Comparison of ENCODE assay signal across 21 cellular contexts in genomic region chr4:79466621-79467020, GRCh38. TPM values are rescaled to one million over a fixed set of nuclear protein-coding genes. Genes with fewer than 3 reads are reported as not detected.
"Had no signal": no experiment of that assay in that cellular context is flagged by ENCODE, and none has a peak within 500 bp of the region (broad histone marks: within the 10 kb centered on the region; RNA-seq: fewer than 3 reads in every experiment).

No MANE protein-coding gene starts in this region.

- H3K27ac Mint-ChIP-seq: activated CD4-positive, alpha-beta memory T cell treated with anti-CD3 and anti-CD28 coated beads, Interleukin-2, amount 10 ng/mL, durations not matched to agents 7 days and 5 days; activated CD8-positive, alpha-beta memory T cell treated with anti-CD3 and anti-CD28 coated beads, Interleukin-2, amount 10 ng/mL, durations not matched to agents 7 days and 5 days; activated naive CD8-positive, alpha-beta T cell treated with anti-CD3 and anti-CD28 coated beads, Interleukin-2, amount 10 ng/mL, durations not matched to agents 7 days and 5 days; brain; nephron; T-helper 2 cell treated with Interferon-gamma antibody and Interleukin-4, amounts not matched to agents 5 μg/mL and 100 μg/mL, for 36 hours; WTC11 had no signal

- H3K36me3 Mint-ChIP-seq: activated CD8-positive, alpha-beta memory T cell treated with anti-CD3 and anti-CD28 coated beads, Interleukin-2, amount 10 ng/mL, durations not matched to agents 7 days and 5 days; activated naive CD8-positive, alpha-beta T cell treated with anti-CD3 and anti-CD28 coated beads, Interleukin-2, amount 10 ng/mL, durations not matched to agents 7 days and 5 days; brain; WTC11 had no signal

- H3K27me3 Mint-ChIP-seq: activated CD8-positive, alpha-beta memory T cell treated with anti-CD3 and anti-CD28 coated beads, Interleukin-2, amount 10 ng/mL, durations not matched to agents 7 days and 5 days; activated naive CD8-positive, alpha-beta T cell treated with anti-CD3 and anti-CD28 coated beads, Interleukin-2, amount 10 ng/mL, durations not matched to agents 7 days and 5 days had no signal

- ATAC-seq: activated CD8-positive, alpha-beta memory T cell treated with anti-CD3 and anti-CD28 coated beads, Interleukin-2, amount 10 ng/mL, durations not matched to agents 7 days and 5 days; foreskin keratinocyte; lower lobe of right lung; sciatic nerve; WTC11 had no signal

- H3K4me3 ChIP-seq: lower lobe of right lung, spleen, thyroid gland, uterus had no signal

- DNase-seq: activated CD4-positive, alpha-beta memory T cell treated with anti-CD3 and anti-CD28 coated beads, Interleukin-2, amount 10 ng/mL, durations not matched to agents 7 days and 5 days; activated CD4-positive, alpha-beta T cell treated with anti-CD3 and anti-CD28 coated beads for 4 hours; activated CD8-positive, alpha-beta memory T cell treated with anti-CD3 and anti-CD28 coated beads, Interleukin-2, amount 10 ng/mL, durations not matched to agents 7 days and 5 days; activated naive CD4-positive, alpha-beta T cell; activated naive CD8-positive, alpha-beta T cell treated with anti-CD3 and anti-CD28 coated beads, Interleukin-2, amount 10 ng/mL, durations not matched to agents 7 days and 5 days; central memory CD4-positive, alpha-beta T cell; foreskin keratinocyte; hippocampal formation; lower lobe of right lung; spleen; stimulated activated CD4-positive, alpha-beta T cell treated with anti-CD3 and anti-CD28 coated beads, Interleukin-4, amount 100 ng/mL, for 4 hours; stimulated activated naive CD4-positive, alpha-beta T cell; thyroid gland; uterus had no signal

- H3K4me1 Mint-ChIP-seq: activated CD4-positive, alpha-beta memory T cell treated with anti-CD3 and anti-CD28 coated beads, Interleukin-2, amount 10 ng/mL, durations not matched to agents 7 days and 5 days; activated CD8-positive, alpha-beta memory T cell treated with anti-CD3 and anti-CD28 coated beads, Interleukin-2, amount 10 ng/mL, durations not matched to agents 7 days and 5 days; activated naive CD8-positive, alpha-beta T cell treated with anti-CD3 and anti-CD28 coated beads, Interleukin-2, amount 10 ng/mL, durations not matched to agents 7 days and 5 days; brain had no signal

- H3K4me1 ChIP-seq: foreskin keratinocyte, lower lobe of right lung, spleen, thyroid gland, uterus had no signal

- H3K27me3 ChIP-seq: foreskin keratinocyte, spleen, thyroid gland, uterus had no signal

- H3K36me3 ChIP-seq: lower lobe of right lung, spleen, thyroid gland, uterus had no signal

- H3K27ac ChIP-seq: foreskin keratinocyte, lower lobe of right lung, spleen, thyroid gland, uterus had no signal

- H3K9me3 ChIP-seq: lower lobe of right lung, spleen, thyroid gland, uterus had no signal

- H3K9me3 Mint-ChIP-seq: activated CD4-positive, alpha-beta memory T cell treated with anti-CD3 and anti-CD28 coated beads, Interleukin-2, amount 10 ng/mL, durations not matched to agents 7 days and 5 days; activated naive CD8-positive, alpha-beta T cell treated with anti-CD3 and anti-CD28 coated beads, Interleukin-2, amount 10 ng/mL, durations not matched to agents 7 days and 5 days; T-helper 2 cell treated with Interferon-gamma antibody and Interleukin-4, amounts not matched to agents 5 μg/mL and 100 μg/mL, for 36 hours had no signal

- H3K4me3 Mint-ChIP-seq: activated CD4-positive, alpha-beta memory T cell treated with anti-CD3 and anti-CD28 coated beads, Interleukin-2, amount 10 ng/mL, durations not matched to agents 7 days and 5 days; activated CD8-positive, alpha-beta memory T cell treated with anti-CD3 and anti-CD28 coated beads, Interleukin-2, amount 10 ng/mL, durations not matched to agents 7 days and 5 days; activated naive CD8-positive, alpha-beta T cell treated with anti-CD3 and anti-CD28 coated beads, Interleukin-2, amount 10 ng/mL, durations not matched to agents 7 days and 5 days; brain; nephron; T-helper 2 cell treated with Interferon-gamma antibody and Interleukin-4, amounts not matched to agents 5 μg/mL and 100 μg/mL, for 36 hours; WTC11 had no signal

RNA-seq across cellular contexts. Expression of gene GK2, which starts 58.6 kb away (rescaled TPM):
- total RNA-seq: activated CD4-positive, alpha-beta memory T cell treated with anti-CD3 and anti-CD28 coated beads, Interleukin-2, amount 10 ng/mL, durations not matched to agents 7 days and 5 days; activated CD8-positive, alpha-beta memory T cell treated with anti-CD3 and anti-CD28 coated beads, Interleukin-2, amount 10 ng/mL, durations not matched to agents 7 days and 5 days; activated naive CD8-positive, alpha-beta T cell treated with anti-CD3 and anti-CD28 coated beads, Interleukin-2, amount 10 ng/mL, durations not matched to agents 7 days and 5 days; epithelial cell of proximal tubule; foreskin keratinocyte; lower lobe of right lung; sciatic nerve; spleen; uterus; WTC11 had no signal
- polyA plus RNA-seq: foreskin keratinocyte, keratinocyte, spleen had no signal
